ENCODE assay signal across 17 cellular contexts in genomic region chr11:126339866-126340434, GRCh38. TPM values are rescaled to one million over a fixed set of nuclear protein-coding genes. Genes with fewer than 3 reads are reported as not detected.
DNase-seq lines count a peak whose midpoint lies in the region; ATAC-seq, FAIRE-seq and TF ChIP-seq lines count a peak whose summit lies in the region.
"Had no signal": no experiment of that assay in that cellular context is flagged by ENCODE, and none has a peak within 500 bp of the region (broad histone marks: within the 10 kb centered on the region; RNA-seq: fewer than 3 reads in every experiment).

No MANE protein-coding gene starts in this region.

- BruUV-seq in A673 (replicated peaks; lab: Mats Ljungman, UMichigan) = no TSS peak

- H3K27ac Mint-ChIP-seq in activated CD8-positive, alpha-beta T cell treated with anti-CD3 and anti-CD28 coated beads for 36 hours = no peak overlapping the region

- peak overlapping the region; percentile 63 for H3K27ac ChIP-seq in A673 (ENCODE audit: low read depth, low read length, poor library complexity, severe bottlenecking)
- peak overlapping the region; percentile 83 for H3K27ac ChIP-seq in RWPE2 (ENCODE audit: poor library complexity, severe bottlenecking)
- no peak overlapping the region for H3K27ac ChIP-seq in cardiac muscle cell
- no peak overlapping the region for H3K27ac ChIP-seq in pancreas
- H3K27ac ChIP-seq: colonic mucosa, right lobe of liver had no signal

- H3K4me3 Mint-ChIP-seq in activated CD8-positive, alpha-beta T cell treated with anti-CD3 and anti-CD28 coated beads for 36 hours = no peak overlapping the region

- H3K4me3 ChIP-seq in A673 (ENCODE audit: low read depth, low read length, poor library complexity, severe bottlenecking) = no peak overlapping the region
- no peak overlapping the region for H3K4me3 ChIP-seq in RWPE2 (ENCODE audit: severe bottlenecking)
- no peak overlapping the region for H3K4me3 ChIP-seq in cardiac muscle cell
- H3K4me3 ChIP-seq in pancreas = no peak overlapping the region
- H3K4me3 ChIP-seq: colonic mucosa, HAP-1, K562, right lobe of liver had no signal

- H3K27me3 Mint-ChIP-seq in activated CD8-positive, alpha-beta T cell treated with anti-CD3 and anti-CD28 coated beads for 36 hours = no peaks in the 10 kb centered on the region

- TF ChIP-seq CTCF in A673 (conservative IDR thresholded peaks at IDR 0.05; ENCODE audit: low read depth, low read length) (no peak), RWPE2 (IDR thresholded peaks at IDR 0.05; ENCODE audit: poor library complexity, severe bottlenecking) (no peak), cardiac muscle cell (IDR thresholded peaks at IDR 0.05; ENCODE audit: low read depth, low read length) (no peak), pancreas (IDR thresholded peaks at IDR 0.05) (no peak)
- no peak for TF ChIP-seq CTCF in activated CD8-positive, alpha-beta T cell treated with anti-CD3 and anti-CD28 coated beads for 36 hours (IDR thresholded peaks at IDR 0.05)

- H3K9me3 Mint-ChIP-seq in activated CD8-positive, alpha-beta T cell treated with anti-CD3 and anti-CD28 coated beads for 36 hours = no peaks in the 10 kb centered on the region

- CTCF ChIA-PET in A673 (lab: Charles Lee) = interaction anchor here (0.7 kb wide), 1 partner anchor 12 kb away, joined by 3 read pairs; no protein-coding TSS in a partner anchor
- CTCF ChIA-PET in activated CD8-positive, alpha-beta T cell treated with anti-CD3 and anti-CD28 coated beads for 36 hours (lab: Charles Lee) = no interaction called here

- no peak for DNase-seq in A673 (ENCODE audit: low spot score)
- DNase-seq in RWPE2 (ENCODE audit: low spot score) = peak; percentile 15
- peak; percentile 34 to 69 for DNase-seq in cardiac muscle cell (ENCODE audit: low read depth in 1 of 2, low spot score in 1 of 2)
- peak in 1 of 6 donors; percentile 1 for DNase-seq in pancreas
- no peak for DNase-seq in NCI-H345 treated with DMSO at 0.1 percent for 48 hours (lab: John Stamatoyannopoulos, UW; ENCODE audit: unreplicated experiment)
- no peak for DNase-seq in SHP77 treated with DMSO at 0.1 percent for 48 hours (lab: John Stamatoyannopoulos, UW)
- DNase-seq in foreskin melanocyte = no peak
- no peak for DNase-seq in activated CD8-positive, alpha-beta T cell treated with anti-CD3 and anti-CD28 coated beads for 36 hours
- DNase-seq: activated CD4-positive, alpha-beta T cell treated with anti-CD3 and anti-CD28 coated beads, Interleukin-2, amount 50 U/mL, for 1 hour; activated gamma-delta T cell treated with Interleukin-2 at 50 U/mL for 16 hours; colonic mucosa; DND-41; glutamatergic neuron; NCI-H2081 had no signal

- intact Hi-C loops in A673 (cut with micrococcal nuclease; ENCODE audit: unreplicated experiment) = no loop called here
- intact Hi-C loops in pancreas (cut with DNase I) = no loop called here
- intact Hi-C loops in activated CD8-positive, alpha-beta T cell treated with anti-CD3 and anti-CD28 coated beads for 36 hours (cut with micrococcal nuclease) = no loop called here

- WGBS in pancreas, 2 donors = 78 to 83% methylated on average over 11 of the region's 11 CpGs

- H3K36me3 ChIP-seq in A673 (ENCODE audit: insufficient read depth, low read length, poor library complexity, severe bottlenecking) = no peaks in the 10 kb centered on the region
- H3K36me3 ChIP-seq in RWPE2 (ENCODE audit: low read depth) = peaks cover 10% of the 10 kb centered on the region; the same call in 1 of the 2 replicates
- no peaks in the 10 kb centered on the region for H3K36me3 ChIP-seq in cardiac muscle cell
- H3K36me3 ChIP-seq in pancreas = peaks cover 0 to 5% (median 0%) of the 10 kb centered on the region in 3 donors
- H3K36me3 ChIP-seq: colonic mucosa had no signal

- FAIRE-seq in pancreas (lab: Jason Lieb, UNC) = no peak

- ATAC-seq in RWPE2 (ENCODE audit: low read depth) (peak; percentile 22; the same call in 1 of the 3 replicates), pancreas (peak in 3 of 4 donors; percentile 13 to 44 (median 29))
- ATAC-seq in activated CD8-positive, alpha-beta T cell treated with anti-CD3 and anti-CD28 coated beads for 36 hours = no peak
- ATAC-seq: K562 had no signal

- no peaks in the 10 kb centered on the region for H3K9me3 ChIP-seq in A673 (ENCODE audit: low read depth, low read length, poor library complexity, severe bottlenecking)
- H3K9me3 ChIP-seq in RWPE2 (ENCODE audit: severe bottlenecking) = no peaks in the 10 kb centered on the region
- H3K9me3 ChIP-seq in cardiac muscle cell (ENCODE audit: low read depth) = no peaks in the 10 kb centered on the region
- no peaks in the 10 kb centered on the region for H3K9me3 ChIP-seq in pancreas
- H3K9me3 ChIP-seq: colonic mucosa, HAP-1, right lobe of liver had no signal

- H3K27me3 ChIP-seq in A673 (replicated peaks; ENCODE audit: insufficient read depth, low read depth, low read length, poor library complexity) (no peaks in the 10 kb centered on the region), RWPE2 (ENCODE audit: insufficient read depth, poor library complexity, severe bottlenecking) (no peaks in the 10 kb centered on the region), cardiac muscle cell (no peaks in the 10 kb centered on the region), pancreas (no peaks in the 10 kb centered on the region)
- H3K27me3 ChIP-seq: colonic mucosa, right lobe of liver had no signal

- H3K36me3 Mint-ChIP-seq in activated CD8-positive, alpha-beta T cell treated with anti-CD3 and anti-CD28 coated beads for 36 hours (ENCODE audit: low read depth) = peaks cover 11% of the 10 kb centered on the region

- POLR2A ChIA-PET in A673 (lab: Charles Lee; ENCODE audit: low non-redundant PET) = no interaction called here
- POLR2A ChIA-PET in activated CD8-positive, alpha-beta T cell treated with anti-CD3 and anti-CD28 coated beads for 36 hours (lab: Charles Lee) = no interaction called here

- peaks cover 21% of the 10 kb centered on the region for H3K4me1 ChIP-seq in A673 (ENCODE audit: insufficient read depth, low read length, poor library complexity, severe bottlenecking)
- peaks cover 30% of the 10 kb centered on the region for H3K4me1 ChIP-seq in RWPE2 (ENCODE audit: insufficient read depth, poor library complexity, severe bottlenecking)
- peaks cover 37% of the 10 kb centered on the region for H3K4me1 ChIP-seq in cardiac muscle cell (ENCODE audit: low read depth)
- H3K4me1 ChIP-seq in pancreas = peaks cover 0 to under 1% (median 0%) of the 10 kb centered on the region in 3 donors
- H3K4me1 ChIP-seq: colonic mucosa, HAP-1 had no signal

- peaks cover 16% of the 10 kb centered on the region for H3K4me1 Mint-ChIP-seq in activated CD8-positive, alpha-beta T cell treated with anti-CD3 and anti-CD28 coated beads for 36 hours (ENCODE audit: low read depth)

RNA-seq across cellular contexts. Expression of gene ST3GAL4, which starts 15.5 kb away (rescaled TPM):
- total RNA-seq in A673 (2021) (26.4 and 29.9 TPM in 2 replicates), cardiac muscle cell (21.4 and 25.6 TPM in 2 replicates), pancreas (10 to 100 TPM in 2 of 6 donors, 1 to 10 TPM in 4; 2.6 to 10.5 (median 9.4) TPM)
- polyA plus RNA-seq in cardiac muscle cell (19.1 and 28.6 TPM in 2 replicates), pancreas (10 to 100 TPM in 1 of 2 donors, 1 to 10 TPM in 1; 5.7 to 12.9 TPM)
- total RNA-seq in activated CD8-positive, alpha-beta T cell treated with anti-CD3 and anti-CD28 coated beads for 36 hours = 10 to 100 TPM; 10.7 to 11.7 TPM

RNA-seq across cellular contexts. Expression of gene DCPS, which starts 36.1 kb away (rescaled TPM):
- total RNA-seq in A673 (2021) (31.2 and 38.4 TPM in 2 replicates), cardiac muscle cell (13.1 and 16.5 TPM in 2 replicates), pancreas (10 to 100 TPM in 3 of 6 donors, 1 to 10 TPM in 3; 8.4 to 16.6 (median 9.8) TPM)
- polyA plus RNA-seq in cardiac muscle cell (27.0 and 27.4 TPM in 2 replicates), pancreas (10 to 100 TPM; 15.2 to 16.6 TPM)
- total RNA-seq in activated CD8-positive, alpha-beta T cell treated with anti-CD3 and anti-CD28 coated beads for 36 hours = 10 to 100 TPM; 17.2 to 18.8 TPM

RNA-seq across cellular contexts. Expression of gene TIRAP, which starts 57.1 kb away (rescaled TPM):
- total RNA-seq in A673 (2021) = 11.3 and 14.5 TPM in 2 replicates
- total RNA-seq in cardiac muscle cell = 4.2 and 6.7 TPM in 2 replicates
- polyA plus RNA-seq in cardiac muscle cell = 2.4 and 4.9 TPM in 2 replicates
- total RNA-seq in pancreas = 1 to 10 TPM; 5.3 to 8.2 (median 6.6) TPM
- 1 to 10 TPM; 6.1 to 6.4 TPM for polyA plus RNA-seq in pancreas
- 1 to 10 TPM; 4.6 to 4.9 TPM for total RNA-seq in activated CD8-positive, alpha-beta T cell treated with anti-CD3 and anti-CD28 coated beads for 36 hours

Comparison
In these comparisons a context has a peak if more than half of its experiments do, and no peak if none do; other contexts are left out.
1. DNase-seq: peak in RWPE2 (single experiment) and cardiac muscle cell (2 of 2); none in A673 (single experiment), NCI-H345 treated with DMSO at 0.1 percent for 48 hours (single experiment), SHP77 treated with DMSO at 0.1 percent for 48 hours (single experiment), foreskin melanocyte (single experiment) and activated CD8-positive, alpha-beta T cell treated with anti-CD3 and anti-CD28 coated beads for 36 hours (single experiment).
2. H3K27ac ChIP-seq: peak in A673 (single experiment) and RWPE2 (single experiment); none in cardiac muscle cell (single experiment) and pancreas (0 of 4).